Comparison of ENCODE assay signal across 9 cellular contexts in genomic region chr6:17865243-17865642, GRCh38.
DNase-seq lines count a peak whose midpoint lies in the region; ATAC-seq, FAIRE-seq and TF ChIP-seq lines count a peak whose summit lies in the region.
"Had no signal": no experiment of that assay in that cellular context is flagged by ENCODE, and none has a peak within 500 bp of the region (broad histone marks: within the 10 kb centered on the region; RNA-seq: fewer than 3 reads in every experiment).

No MANE protein-coding gene starts in this region.

- peaks cover 3% of the 10 kb centered on the region for H3K79me2 ChIP-seq in astrocyte (ENCODE audit: insufficient read depth, low read length)

- H3K27me3 Mint-ChIP-seq in astrocyte (ENCODE audit: low read depth, unreplicated experiment), result no peaks in the 10 kb centered on the region

- intact Hi-C loops in left colon (cut with DNase I, micrococcal nuclease), result loop anchor here in 1 of 2 donors (10.0 kb wide), 1 partner anchor 120 kb away; the partner anchor contains the start of gene KIF13A

- no peaks in the 10 kb centered on the region for H3K36me3 Mint-ChIP-seq in astrocyte (ENCODE audit: low read depth, unreplicated experiment)
- H3K36me3 Mint-ChIP-seq: activated naive CD4-positive, alpha-beta T cell treated with anti-CD3 and anti-CD28 coated beads, Interleukin-2, amount 50 U/mL, for 24 hours had no signal

- H3K9me3 ChIP-seq in astrocyte (ENCODE audit: insufficient read depth, low read depth, low read length), result no peaks in the 10 kb centered on the region
- no peaks in the 10 kb centered on the region for H3K9me3 ChIP-seq in tibial nerve

- no peak overlapping the region for H3K4me3 ChIP-seq in astrocyte (ENCODE audit: insufficient read depth, low read depth, low read length)
- H3K4me3 ChIP-seq in tibial nerve, result no peak overlapping the region

- peak overlapping the region; percentile 67 for H3K9ac ChIP-seq in astrocyte (ENCODE audit: low read length)
- H3K9ac ChIP-seq: KMS-11 had no signal

- DNase-seq in NCI-H1694 (lab: John Stamatoyannopoulos, UW), result peak; percentile 6
- no peak for DNase-seq in astrocyte (ENCODE audit: low read depth)
- DNase-seq in left colon, result peak; percentile 58 to 68
- DNase-seq in tibial nerve (ENCODE audit: low spot score in 2 of 2), result no peak
- no peak for DNase-seq in midbrain (lab: John Stamatoyannopoulos, UW)
- DNase-seq in DMS114 treated with DMSO at 0.1 percent for 48 hours (lab: John Stamatoyannopoulos, UW; ENCODE audit: unreplicated experiment), result no peak
- no peak for DNase-seq in Kasumi-1 (lab: John Stamatoyannopoulos, UW)

- no peaks in the 10 kb centered on the region for H3K9me3 Mint-ChIP-seq in astrocyte (ENCODE audit: unreplicated experiment)
- H3K9me3 Mint-ChIP-seq: activated naive CD4-positive, alpha-beta T cell treated with anti-CD3 and anti-CD28 coated beads, Interleukin-2, amount 50 U/mL, for 24 hours had no signal

- peaks cover 51% of the 10 kb centered on the region for H3K4me1 ChIP-seq in astrocyte (ENCODE audit: insufficient read depth, low read length)
- H3K4me1 ChIP-seq in tibial nerve, result peaks cover 0 to 75% (median 17%) of the 10 kb centered on the region in 4 donors

- H3K4me1 Mint-ChIP-seq in astrocyte (ENCODE audit: low read depth, unreplicated experiment), result peaks cover 45% of the 10 kb centered on the region
- H3K4me1 Mint-ChIP-seq: activated naive CD4-positive, alpha-beta T cell treated with anti-CD3 and anti-CD28 coated beads, Interleukin-2, amount 50 U/mL, for 24 hours had no signal

- H4K20me1 ChIP-seq in astrocyte (ENCODE audit: insufficient read depth, low read length), result no peaks in the 10 kb centered on the region

- H3K36me3 ChIP-seq in astrocyte (ENCODE audit: insufficient read depth, low read length) (no peaks in the 10 kb centered on the region), tibial nerve (no peaks in the 10 kb centered on the region)

- 56 to 58% methylated on average over 2 of the region's 2 CpGs for WGBS in tibial nerve, 2 donors

- no peak for TF ChIP-seq EP300 in tibial nerve (IDR thresholded peaks at IDR 0.05)

- peak overlapping the region; percentile 53 for H3K4me2 ChIP-seq in astrocyte (ENCODE audit: low read length)
- H3K4me2 ChIP-seq: KMS-11 had no signal

- H3K27ac ChIP-seq in astrocyte (ENCODE audit: low read depth, low read length), result peak overlapping the region; percentile 91
- H3K27ac ChIP-seq in tibial nerve, result peak overlapping the region; percentile 16 to 80 (median 52)
- H3K27ac ChIP-seq: KMS-11 had no signal

- no peak for FAIRE-seq in astrocyte (lab: Jason Lieb, UNC)

- TF ChIP-seq CTCF in astrocyte (IDR thresholded peaks at IDR 0.05; ENCODE audit: insufficient read depth, low read depth, low read length), result no peak
- TF ChIP-seq CTCF in tibial nerve (IDR thresholded peaks at IDR 0.05), result no peak

- no peak overlapping the region for H3K4me3 Mint-ChIP-seq in astrocyte (ENCODE audit: unreplicated experiment)
- H3K4me3 Mint-ChIP-seq: activated naive CD4-positive, alpha-beta T cell treated with anti-CD3 and anti-CD28 coated beads, Interleukin-2, amount 50 U/mL, for 24 hours had no signal

- H3K27ac Mint-ChIP-seq in astrocyte (ENCODE audit: unreplicated experiment), result peak overlapping the region; percentile 92
- H3K27ac Mint-ChIP-seq: activated naive CD4-positive, alpha-beta T cell treated with anti-CD3 and anti-CD28 coated beads, Interleukin-2, amount 50 U/mL, for 24 hours had no signal

- no peak overlapping the region for H2AFZ ChIP-seq in astrocyte (ENCODE audit: low read depth, low read length)

- no peak for TF ChIP-seq POLR2A in tibial nerve (IDR thresholded peaks at IDR 0.05)

- peak; percentile 63 for ATAC-seq in left colon

- H3K27me3 ChIP-seq in astrocyte (ENCODE audit: insufficient read depth, low read length) (no peaks in the 10 kb centered on the region), tibial nerve (no peaks in the 10 kb centered on the region)

Comparison
In these comparisons a context has a peak if more than half of its experiments do, and no peak if none do; other contexts are left out.
1. DNase-seq: peak in NCI-H1694 (single experiment) and left colon (2 of 2); none in astrocyte (single experiment), tibial nerve (0 of 2), midbrain (single experiment), DMS114 treated with DMSO at 0.1 percent for 48 hours (single experiment) and Kasumi-1 (0 of 2).